27 cellular contexts compared by ENCODE assay signal in genomic region chr20:46053416-46053815, GRCh38. TPM values are rescaled to one million over a fixed set of nuclear protein-coding genes. Genes with fewer than 3 reads are reported as not detected.
"Had no signal": no experiment of that assay in that cellular context is flagged by ENCODE, and none has a peak within 500 bp of the region (broad histone marks: within the 10 kb centered on the region; RNA-seq: fewer than 3 reads in every experiment).

No MANE protein-coding gene starts in this region.

- H3K9me3 ChIP-seq: esophagus squamous epithelium, gastrocnemius medialis, heart right ventricle, left lung, lower lobe of right lung had no signal

- DNase-seq: cortex of kidney; effector CD8-positive, alpha-beta T cell; effector memory CD8-positive, alpha-beta T cell; endodermal cell; erythroblast; esophagus squamous epithelium; foreskin fibroblast; foreskin melanocyte; gastrocnemius medialis; glutamatergic neuron; heart right ventricle; hippocampal formation; left cardiac atrium; left lung; left ventricle myocardium superior; lower lobe of right lung; mesenchymal stem cell; midbrain had no signal

- ATAC-seq: effector memory CD8-positive, alpha-beta T cell; esophagus mucosa; gastrocnemius medialis; heart right ventricle; left cardiac atrium; left lung; left ventricle myocardium superior; lower lobe of right lung had no signal

- H3K36me3 ChIP-seq: esophagus squamous epithelium, gastrocnemius medialis, heart right ventricle, left lung, lower lobe of right lung had no signal

- FAIRE-seq: colon, endometrium, islet of Langerhans, keratinocyte had no signal

- H3K4me3 ChIP-seq: esophagus squamous epithelium, gastrocnemius medialis, heart right ventricle, left lung, lower lobe of right lung had no signal

- H3K27ac ChIP-seq: epithelial cell of prostate, esophagus squamous epithelium, gastrocnemius medialis, heart right ventricle, left lung, lower lobe of right lung had no signal

RNA-seq across cellular contexts. Expression of gene SLC12A5, which starts 24.4 kb away (rescaled TPM):
- total RNA-seq: esophagus mucosa, esophagus squamous epithelium, gastrocnemius medialis, kidney epithelial cell, lower leg skin had no signal
- polyA plus RNA-seq: keratinocyte had no signal

RNA-seq across cellular contexts. Expression of gene MMP9, which starts 44.7 kb away (rescaled TPM):
- total RNA-seq: lung microvascular endothelial cell had no signal
